In genomic region chr19:47229674-47230121, GRCh38 we compare ENCODE assay signal across 8 cellular contexts. TPM values are rescaled to one million over a fixed set of nuclear protein-coding genes. Genes with fewer than 3 reads are reported as not detected.
DNase-seq lines count a peak whose midpoint lies in the region; ATAC-seq and TF ChIP-seq lines count a peak whose summit lies in the region.

No MANE protein-coding gene starts in this region.

- CTCF ChIA-PET in activated B cell treated with CpG ODN at 0.5 μM for 24 hours (lab: Charles Lee) = interaction anchor here (1.5 to 4.9 kb wide), 2 partner anchors 14 to 19 kb away, joined by 3 to 51 read pairs; no protein-coding TSS in a partner anchor

- intact Hi-C loops in Right ventricle myocardium inferior (cut with DNase I) (no loop called here), left cardiac atrium (cut with DNase I) (no loop called here), activated B cell treated with CpG ODN at 0.5 μM for 24 hours (cut with micrococcal nuclease) (loop anchor here (10.0 kb wide), 1 partner anchor 445 kb away; the partner anchor contains the start of gene SLC1A5), upper lobe of right lung (cut with DNase I) (no loop called here)
- intact Hi-C loops in activated T-helper 1 cell treated with anti-CD3 and anti-CD28 coated beads, Interleukin-12 subunit alpha, Interleukin-12 subunit beta, Interleukin-2, Interleukin-4 antibody, amounts not matched to agents 30 ng/mL and 10 ng/mL and 1 ng/mL, durations not matched to agents 14 hours and 24 hours and 36 hours (cut with micrococcal nuclease) = loop anchor here (2.0 to 5.0 kb wide), 2 partner anchors 181 to 367 kb away; partner anchors contain the start of genes ARHGAP35 and TMEM160

- H3K36me3 ChIP-seq in upper lobe of right lung = peaks cover 5% of the 10 kb centered on the region

- no peaks in the 10 kb centered on the region for H3K9me3 Mint-ChIP-seq in activated B cell treated with CpG ODN at 0.5 μM for 24 hours
- H3K9me3 Mint-ChIP-seq in immature natural killer cell = no peaks in the 10 kb centered on the region
- H3K9me3 Mint-ChIP-seq in activated T-helper 1 cell treated with anti-CD3 and anti-CD28 coated beads, Interleukin-12 subunit alpha, Interleukin-12 subunit beta, Interleukin-2, Interleukin-4 antibody, amounts not matched to agents 30 ng/mL and 10 ng/mL and 1 ng/mL, durations not matched to agents 14 hours and 24 hours and 36 hours = no peaks in the 10 kb centered on the region

- peak; percentile 52 for DNase-seq in Right ventricle myocardium inferior (ENCODE audit: missing footprints)
- DNase-seq in left cardiac atrium = no peak
- peak; percentile 25 for DNase-seq in activated B cell treated with CpG ODN at 0.5 μM for 24 hours
- peak in 2 of 3 donors; percentile 40 to 41 for DNase-seq in immature natural killer cell
- DNase-seq in upper lobe of right lung = no peak
- no peak for DNase-seq in SHP77 treated with DMSO at 0.1 percent for 48 hours (lab: John Stamatoyannopoulos, UW)
- DNase-seq in activated T-helper 1 cell treated with anti-CD3 and anti-CD28 coated beads, Interleukin-12 subunit alpha, Interleukin-12 subunit beta, Interleukin-2, Interleukin-4 antibody, amounts not matched to agents 30 ng/mL and 10 ng/mL and 1 ng/mL, durations not matched to agents 14 hours and 24 hours and 36 hours (ENCODE audit: low spot score) = no peak

- no peaks in the 10 kb centered on the region for H3K9me3 ChIP-seq in upper lobe of right lung

- POLR2A ChIA-PET in activated B cell treated with CpG ODN at 0.5 μM for 24 hours (lab: Charles Lee) = interaction anchor here (1.0 to 7.3 kb wide), 3 partner anchors 14 to 27 kb away, joined by 4 to 128 read pairs (median 8); partner anchors contain the start of gene CCDC9

- ATAC-seq in Right ventricle myocardium inferior (no peak), left cardiac atrium (no peak), activated B cell treated with CpG ODN at 0.5 μM for 24 hours (ENCODE audit: low read depth) (no peak), upper lobe of right lung (no peak), GM21737 (IDR thresholded peaks at IDR 0.05; ENCODE audit: unreplicated experiment) (no peak)

- peak overlapping the region; percentile 97 for H3K4me3 ChIP-seq in upper lobe of right lung

- H3K27ac Mint-ChIP-seq in activated B cell treated with CpG ODN at 0.5 μM for 24 hours (no peak overlapping the region), immature natural killer cell (no peak overlapping the region)
- no peak overlapping the region for H3K27ac Mint-ChIP-seq in activated T-helper 1 cell treated with anti-CD3 and anti-CD28 coated beads, Interleukin-12 subunit alpha, Interleukin-12 subunit beta, Interleukin-2, Interleukin-4 antibody, amounts not matched to agents 30 ng/mL and 10 ng/mL and 1 ng/mL, durations not matched to agents 14 hours and 24 hours and 36 hours

- peaks cover 29% of the 10 kb centered on the region for H3K4me1 ChIP-seq in upper lobe of right lung

- H3K36me3 Mint-ChIP-seq in activated B cell treated with CpG ODN at 0.5 μM for 24 hours (ENCODE audit: low read depth) (no peaks in the 10 kb centered on the region), immature natural killer cell (no peaks in the 10 kb centered on the region)
- peaks cover 3% of the 10 kb centered on the region for H3K36me3 Mint-ChIP-seq in activated T-helper 1 cell treated with anti-CD3 and anti-CD28 coated beads, Interleukin-12 subunit alpha, Interleukin-12 subunit beta, Interleukin-2, Interleukin-4 antibody, amounts not matched to agents 30 ng/mL and 10 ng/mL and 1 ng/mL, durations not matched to agents 14 hours and 24 hours and 36 hours (ENCODE audit: low read depth)

- peak overlapping the region; percentile 86 for H3K27ac ChIP-seq in upper lobe of right lung

- H3K4me3 Mint-ChIP-seq in activated B cell treated with CpG ODN at 0.5 μM for 24 hours = no peak overlapping the region
- H3K4me3 Mint-ChIP-seq in immature natural killer cell = no peak overlapping the region
- H3K4me3 Mint-ChIP-seq in activated T-helper 1 cell treated with anti-CD3 and anti-CD28 coated beads, Interleukin-12 subunit alpha, Interleukin-12 subunit beta, Interleukin-2, Interleukin-4 antibody, amounts not matched to agents 30 ng/mL and 10 ng/mL and 1 ng/mL, durations not matched to agents 14 hours and 24 hours and 36 hours = no peak overlapping the region

- peaks cover 32% of the 10 kb centered on the region for H3K4me1 Mint-ChIP-seq in activated B cell treated with CpG ODN at 0.5 μM for 24 hours
- H3K4me1 Mint-ChIP-seq in immature natural killer cell = peaks cover 27 to 29% of the 10 kb centered on the region in 2 donors
- peaks cover 25% of the 10 kb centered on the region for H3K4me1 Mint-ChIP-seq in activated T-helper 1 cell treated with anti-CD3 and anti-CD28 coated beads, Interleukin-12 subunit alpha, Interleukin-12 subunit beta, Interleukin-2, Interleukin-4 antibody, amounts not matched to agents 30 ng/mL and 10 ng/mL and 1 ng/mL, durations not matched to agents 14 hours and 24 hours and 36 hours (ENCODE audit: low read depth)

- TF ChIP-seq CTCF in activated B cell treated with CpG ODN at 0.5 μM for 24 hours (IDR thresholded peaks at IDR 0.05) (no peak), upper lobe of right lung (IDR thresholded peaks at IDR 0.05) (no peak)

- H3K27me3 Mint-ChIP-seq in activated B cell treated with CpG ODN at 0.5 μM for 24 hours = no peaks in the 10 kb centered on the region
- H3K27me3 Mint-ChIP-seq in immature natural killer cell (ENCODE audit: low read depth in 3 of 3) = peaks cover 19 to 25% (median 22%) of the 10 kb centered on the region in 3 donors
- H3K27me3 Mint-ChIP-seq in activated T-helper 1 cell treated with anti-CD3 and anti-CD28 coated beads, Interleukin-12 subunit alpha, Interleukin-12 subunit beta, Interleukin-2, Interleukin-4 antibody, amounts not matched to agents 30 ng/mL and 10 ng/mL and 1 ng/mL, durations not matched to agents 14 hours and 24 hours and 36 hours (ENCODE audit: insufficient read depth) = no peaks in the 10 kb centered on the region

- no peaks in the 10 kb centered on the region for H3K27me3 ChIP-seq in upper lobe of right lung

RNA-seq across cellular contexts. Expression of gene BBC3, which starts 1.3 kb away (rescaled TPM):
- total RNA-seq in Right ventricle myocardium inferior (5.0 TPM), left cardiac atrium (1 to 10 TPM; 2.9 to 4.1 TPM), activated B cell treated with CpG ODN at 0.5 μM for 24 hours (7.0 and 11.5 TPM in 2 replicates), upper lobe of right lung (20.1 TPM)
- polyA plus RNA-seq in immature natural killer cell = 10 to 100 TPM in 1 of 3 donors, 1 to 10 TPM in 2; 8.3 to 13.9 (median 8.4) TPM
- total RNA-seq in activated T-helper 1 cell treated with anti-CD3 and anti-CD28 coated beads, Interleukin-12 subunit alpha, Interleukin-12 subunit beta, Interleukin-2, Interleukin-4 antibody, amounts not matched to agents 30 ng/mL and 10 ng/mL and 1 ng/mL, durations not matched to agents 14 hours and 24 hours and 36 hours = 13.8 and 15.4 TPM in 2 replicates

RNA-seq across cellular contexts. Expression of gene CCDC9, which starts 26.6 kb away (rescaled TPM):
- total RNA-seq in Right ventricle myocardium inferior (21.2 TPM), left cardiac atrium (10 to 100 TPM; 21.4 to 28.7 TPM), activated B cell treated with CpG ODN at 0.5 μM for 24 hours (43.7 and 47.1 TPM in 2 replicates), upper lobe of right lung (36.1 TPM)
- 10 to 100 TPM in 1 of 3 donors, 1 to 10 TPM in 2; 2.6 to 12.2 (median 5.1) TPM for polyA plus RNA-seq in immature natural killer cell
- 36.6 and 39.2 TPM in 2 replicates for total RNA-seq in activated T-helper 1 cell treated with anti-CD3 and anti-CD28 coated beads, Interleukin-12 subunit alpha, Interleukin-12 subunit beta, Interleukin-2, Interleukin-4 antibody, amounts not matched to agents 30 ng/mL and 10 ng/mL and 1 ng/mL, durations not matched to agents 14 hours and 24 hours and 36 hours

RNA-seq across cellular contexts. Expression of gene INAFM1, which starts 45.0 kb away (rescaled TPM):
- total RNA-seq in Right ventricle myocardium inferior = 11.2 TPM
- total RNA-seq in left cardiac atrium = 10 to 100 TPM; 16.1 to 17.1 TPM
- total RNA-seq in activated B cell treated with CpG ODN at 0.5 μM for 24 hours = 9.8 and 11.8 TPM in 2 replicates
- 1 to 10 TPM; 1.2 to 3.9 (median 2.3) TPM for polyA plus RNA-seq in immature natural killer cell
- 18.2 TPM for total RNA-seq in upper lobe of right lung
- total RNA-seq in activated T-helper 1 cell treated with anti-CD3 and anti-CD28 coated beads, Interleukin-12 subunit alpha, Interleukin-12 subunit beta, Interleukin-2, Interleukin-4 antibody, amounts not matched to agents 30 ng/mL and 10 ng/mL and 1 ng/mL, durations not matched to agents 14 hours and 24 hours and 36 hours = 9.3 and 10.2 TPM in 2 replicates

Comparison
In these comparisons a context has a peak if more than half of its experiments do, and no peak if none do; other contexts are left out.
1. DNase-seq: peak in Right ventricle myocardium inferior (single experiment), activated B cell treated with CpG ODN at 0.5 μM for 24 hours (single experiment) and immature natural killer cell (2 of 3); none in left cardiac atrium (single experiment), upper lobe of right lung (single experiment), SHP77 treated with DMSO at 0.1 percent for 48 hours (single experiment) and activated T-helper 1 cell treated with anti-CD3 and anti-CD28 coated beads, Interleukin-12 subunit alpha, Interleukin-12 subunit beta, Interleukin-2, Interleukin-4 antibody, amounts not matched to agents 30 ng/mL and 10 ng/mL and 1 ng/mL, durations not matched to agents 14 hours and 24 hours and 36 hours (single experiment).
2. intact Hi-C loops: an anchor here in activated B cell treated with CpG ODN at 0.5 μM for 24 hours (10.0 kb wide) and activated T-helper 1 cell treated with anti-CD3 and anti-CD28 coated beads, Interleukin-12 subunit alpha, Interleukin-12 subunit beta, Interleukin-2, Interleukin-4 antibody, amounts not matched to agents 30 ng/mL and 10 ng/mL and 1 ng/mL, durations not matched to agents 14 hours and 24 hours and 36 hours (2.0 to 5.0 kb wide); none called in Right ventricle myocardium inferior, left cardiac atrium and upper lobe of right lung.